20 cellular contexts compared by ENCODE assay signal in the genomic region with DNA sequence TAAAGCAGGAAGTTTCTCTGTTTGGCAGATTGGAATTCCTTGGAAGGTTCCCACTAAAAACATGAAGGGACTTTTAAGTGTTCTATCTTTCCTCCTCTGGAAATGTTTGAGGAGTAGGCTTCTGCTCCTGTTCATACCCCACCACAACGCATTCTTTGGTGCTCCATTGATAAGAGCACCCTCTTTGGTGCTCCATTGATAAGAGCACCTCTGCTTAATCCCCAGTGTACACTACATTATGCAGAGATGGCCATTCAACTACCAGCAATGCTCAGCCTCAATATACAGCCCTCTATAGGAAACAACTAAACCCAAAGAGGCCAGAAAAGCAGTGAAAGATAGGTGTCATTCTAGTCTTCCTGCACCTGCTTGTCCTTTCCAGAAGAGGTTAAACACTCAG. TPM values are rescaled to one million over a fixed set of nuclear protein-coding genes. Genes with fewer than 3 reads are reported as not detected.
DNase-seq lines count a peak whose midpoint lies in the region; ATAC-seq and TF ChIP-seq lines count a peak whose summit lies in the region.
"Had no signal": no experiment of that assay in that cellular context is flagged by ENCODE, and none has a peak within 500 bp of the region (broad histone marks: within the 10 kb centered on the region; RNA-seq: fewer than 3 reads in every experiment).

No MANE protein-coding gene starts in this region.

- H3K27me3 Mint-ChIP-seq in stimulated activated naive CD8-positive, alpha-beta T cell treated with anti-CD3 and anti-CD28 coated beads, Interleukin-15, Interleukin-2, amounts not matched to agents 100 ng/mL and 50 ng/mL, for 24 hours, result no peaks in the 10 kb centered on the region
- no peaks in the 10 kb centered on the region for H3K27me3 Mint-ChIP-seq in activated T-helper 2 cell treated with anti-CD3 and anti-CD28 coated beads, Interferon-gamma antibody, Interleukin-2, Interleukin-4, amounts not matched to agents 10 μg/mL and 5 μg/mL and 100 μg/mL, durations not matched to agents 14 hours and 24 hours and 36 hours (ENCODE audit: low read depth)
- H3K27me3 Mint-ChIP-seq in memory B cell, result no peaks in the 10 kb centered on the region
- no peaks in the 10 kb centered on the region; the same call in 1 of the 2 replicates for H3K27me3 Mint-ChIP-seq in HFFc6 (ENCODE audit: insufficient read depth)
- H3K27me3 Mint-ChIP-seq: CD4-positive, CD25-positive, alpha-beta regulatory T cell had no signal

- peaks cover 40% of the 10 kb centered on the region for H3K36me3 Mint-ChIP-seq in stimulated activated naive CD8-positive, alpha-beta T cell treated with anti-CD3 and anti-CD28 coated beads, Interleukin-15, Interleukin-2, amounts not matched to agents 100 ng/mL and 50 ng/mL, for 24 hours (ENCODE audit: low read depth)
- peaks cover 48% of the 10 kb centered on the region for H3K36me3 Mint-ChIP-seq in activated T-helper 2 cell treated with anti-CD3 and anti-CD28 coated beads, Interferon-gamma antibody, Interleukin-2, Interleukin-4, amounts not matched to agents 10 μg/mL and 5 μg/mL and 100 μg/mL, durations not matched to agents 14 hours and 24 hours and 36 hours (ENCODE audit: low read depth)
- peaks cover 13% of the 10 kb centered on the region for H3K36me3 Mint-ChIP-seq in memory B cell
- H3K36me3 Mint-ChIP-seq in HFFc6 (ENCODE audit: low read depth), result peaks cover 7% of the 10 kb centered on the region; the same call in 1 of the 2 replicates

- no peak for ATAC-seq in stimulated activated naive CD8-positive, alpha-beta T cell treated with anti-CD3 and anti-CD28 coated beads, Interleukin-15, Interleukin-2, amounts not matched to agents 100 U/mL and 50 U/mL, for 24 hours
- ATAC-seq in memory B cell (ENCODE audit: low read depth) (no peak), GM21619 (IDR thresholded peaks at IDR 0.05; ENCODE audit: unreplicated experiment) (no peak)
- ATAC-seq: GM23338, HCT116, PC-3 had no signal

- no peak overlapping the region for H3K4me3 Mint-ChIP-seq in stimulated activated naive CD8-positive, alpha-beta T cell treated with anti-CD3 and anti-CD28 coated beads, Interleukin-15, Interleukin-2, amounts not matched to agents 100 ng/mL and 50 ng/mL, for 24 hours
- peak overlapping the region; percentile 30 for H3K4me3 Mint-ChIP-seq in activated T-helper 2 cell treated with anti-CD3 and anti-CD28 coated beads, Interferon-gamma antibody, Interleukin-2, Interleukin-4, amounts not matched to agents 10 μg/mL and 5 μg/mL and 100 μg/mL, durations not matched to agents 14 hours and 24 hours and 36 hours (ENCODE audit: low read depth)
- H3K4me3 Mint-ChIP-seq in memory B cell (no peak overlapping the region), HFFc6 (no peak overlapping the region)
- H3K4me3 Mint-ChIP-seq: GM23338 had no signal

- DNase-seq in stimulated activated naive CD8-positive, alpha-beta T cell treated with anti-CD3 and anti-CD28 coated beads, Interleukin-15, Interleukin-2, amounts not matched to agents 100 U/mL and 50 U/mL, for 24 hours, result no peak
- no peak for DNase-seq in activated T-helper 2 cell treated with anti-CD3 and anti-CD28 coated beads, Interferon-gamma antibody, Interleukin-2, Interleukin-4, amounts not matched to agents 10 μg/mL and 5 μg/mL and 100 μg/mL, durations not matched to agents 14 hours and 24 hours and 36 hours (ENCODE audit: low spot score)
- DNase-seq in memory B cell (ENCODE audit: low spot score in 2 of 2), result no peak
- no peak for DNase-seq in NCI-H2227 treated with DMSO at 0.1 percent for 48 hours (lab: John Stamatoyannopoulos, UW)
- no peak for DNase-seq in HFFc6
- DNase-seq in glomerular visceral epithelial cell (ENCODE audit: extremely low spot score), result no peak
- DNase-seq: Calu3; CD4-positive, CD25-positive, alpha-beta regulatory T cell; DMS79; KBM-7; NCI-H1436; NCI-H2029; NCI-H2171; NCI-H748 treated with DMSO at 0.1 percent for 48 hours; PC-3; SJCRH30 had no signal

- H3K27ac Mint-ChIP-seq in stimulated activated naive CD8-positive, alpha-beta T cell treated with anti-CD3 and anti-CD28 coated beads, Interleukin-15, Interleukin-2, amounts not matched to agents 100 ng/mL and 50 ng/mL, for 24 hours, result peak overlapping the region; percentile 42
- H3K27ac Mint-ChIP-seq in activated T-helper 2 cell treated with anti-CD3 and anti-CD28 coated beads, Interferon-gamma antibody, Interleukin-2, Interleukin-4, amounts not matched to agents 10 μg/mL and 5 μg/mL and 100 μg/mL, durations not matched to agents 14 hours and 24 hours and 36 hours, result no peak overlapping the region
- H3K27ac Mint-ChIP-seq in memory B cell (peak overlapping the region; percentile 25), HFFc6 (no peak overlapping the region)
- H3K27ac Mint-ChIP-seq: GM23338 had no signal

- no peak for TF ChIP-seq CTCF in HFFc6 (IDR thresholded peaks at IDR 0.05)

- H3K4me1 Mint-ChIP-seq in stimulated activated naive CD8-positive, alpha-beta T cell treated with anti-CD3 and anti-CD28 coated beads, Interleukin-15, Interleukin-2, amounts not matched to agents 100 ng/mL and 50 ng/mL, for 24 hours (ENCODE audit: low read depth), result peaks cover 36% of the 10 kb centered on the region
- peaks cover 20% of the 10 kb centered on the region for H3K4me1 Mint-ChIP-seq in activated T-helper 2 cell treated with anti-CD3 and anti-CD28 coated beads, Interferon-gamma antibody, Interleukin-2, Interleukin-4, amounts not matched to agents 10 μg/mL and 5 μg/mL and 100 μg/mL, durations not matched to agents 14 hours and 24 hours and 36 hours (ENCODE audit: low read depth)
- H3K4me1 Mint-ChIP-seq in memory B cell (peaks cover 13% of the 10 kb centered on the region), HFFc6 (ENCODE audit: low read depth) (peaks cover 29% of the 10 kb centered on the region)

- no peaks in the 10 kb centered on the region for H3K9me3 Mint-ChIP-seq in stimulated activated naive CD8-positive, alpha-beta T cell treated with anti-CD3 and anti-CD28 coated beads, Interleukin-15, Interleukin-2, amounts not matched to agents 100 ng/mL and 50 ng/mL, for 24 hours
- no peaks in the 10 kb centered on the region for H3K9me3 Mint-ChIP-seq in activated T-helper 2 cell treated with anti-CD3 and anti-CD28 coated beads, Interferon-gamma antibody, Interleukin-2, Interleukin-4, amounts not matched to agents 10 μg/mL and 5 μg/mL and 100 μg/mL, durations not matched to agents 14 hours and 24 hours and 36 hours
- H3K9me3 Mint-ChIP-seq in memory B cell, result no peaks in the 10 kb centered on the region
- H3K9me3 Mint-ChIP-seq in HFFc6, result no peaks in the 10 kb centered on the region
- H3K9me3 Mint-ChIP-seq: CD4-positive, CD25-positive, alpha-beta regulatory T cell; GM23338 had no signal

- intact Hi-C loops in activated T-helper 2 cell treated with anti-CD3 and anti-CD28 coated beads, Interferon-gamma antibody, Interleukin-2, Interleukin-4, amounts not matched to agents 10 μg/mL and 5 μg/mL and 100 μg/mL, durations not matched to agents 14 hours and 24 hours and 36 hours (cut with micrococcal nuclease), result loop anchor here (10.0 kb wide), 1 partner anchor 1469 kb away; a partner anchor contains a TSS

RNA-seq across cellular contexts. Expression of a gene that starts 1.9 kb away (rescaled TPM):
- 22.4 and 25.3 TPM in 2 replicates for total RNA-seq in activated T-helper 2 cell treated with anti-CD3 and anti-CD28 coated beads, Interferon-gamma antibody, Interleukin-2, Interleukin-4, amounts not matched to agents 10 μg/mL and 5 μg/mL and 100 μg/mL, durations not matched to agents 14 hours and 24 hours and 36 hours
- total RNA-seq in HFFc6 (2021; fragmentation: NEBNext Ultra II Directional; extraction: Animal tissue kit (Norgen Biotek cat#: 25700)), result 1 to 10 TPM; 4.7 to 7.2 (median 5.4) TPM

RNA-seq across cellular contexts. Expression of a gene that starts 21.0 kb away (rescaled TPM):
- 24.3 and 26.4 TPM in 2 replicates for total RNA-seq in activated T-helper 2 cell treated with anti-CD3 and anti-CD28 coated beads, Interferon-gamma antibody, Interleukin-2, Interleukin-4, amounts not matched to agents 10 μg/mL and 5 μg/mL and 100 μg/mL, durations not matched to agents 14 hours and 24 hours and 36 hours
- total RNA-seq in HFFc6 (2021; fragmentation: NEBNext Ultra II Directional; extraction: Animal tissue kit (Norgen Biotek cat#: 25700)), result 10 to 100 TPM; 15.7 to 22.0 (median 17.3) TPM

RNA-seq across cellular contexts. Expression of a gene that starts 21.1 kb away (rescaled TPM):
- total RNA-seq in activated T-helper 2 cell treated with anti-CD3 and anti-CD28 coated beads, Interferon-gamma antibody, Interleukin-2, Interleukin-4, amounts not matched to agents 10 μg/mL and 5 μg/mL and 100 μg/mL, durations not matched to agents 14 hours and 24 hours and 36 hours, result 36.0 and 36.2 TPM in 2 replicates
- 100 to 1,000 TPM in 1 of 6 experiments, 10 to 100 TPM in 5; 86.0 to 102 (median 93.7) TPM for total RNA-seq in HFFc6 (2021; fragmentation: NEBNext Ultra II Directional; extraction: Animal tissue kit (Norgen Biotek cat#: 25700))

Comparison
In these comparisons a context has a peak if more than half of its experiments do, and no peak if none do; other contexts are left out.
1. H3K27ac Mint-ChIP-seq: peak in stimulated activated naive CD8-positive, alpha-beta T cell treated with anti-CD3 and anti-CD28 coated beads, Interleukin-15, Interleukin-2, amounts not matched to agents 100 ng/mL and 50 ng/mL, for 24 hours (single experiment) and memory B cell (single experiment); none in activated T-helper 2 cell treated with anti-CD3 and anti-CD28 coated beads, Interferon-gamma antibody, Interleukin-2, Interleukin-4, amounts not matched to agents 10 μg/mL and 5 μg/mL and 100 μg/mL, durations not matched to agents 14 hours and 24 hours and 36 hours (single experiment) and HFFc6 (single experiment).